In genomic region chr20:7171911-7172310, GRCh38 we compare ENCODE assay signal across 24 cellular contexts.
DNase-seq lines count a peak whose midpoint lies in the region; ATAC-seq and TF ChIP-seq lines count a peak whose summit lies in the region.
"Had no signal": no experiment of that assay in that cellular context is flagged by ENCODE, and none has a peak within 500 bp of the region (broad histone marks: within the 10 kb centered on the region; RNA-seq: fewer than 3 reads in every experiment).

No MANE protein-coding gene starts in this region.

- ATAC-seq in GM18867 (IDR thresholded peaks at IDR 0.05; ENCODE audit: unreplicated experiment) (no peak), GM18502 (IDR thresholded peaks at IDR 0.05; ENCODE audit: poor library complexity, unreplicated experiment) (no peak)
- ATAC-seq: esophagus mucosa, natural killer cell, right lobe of liver had no signal

- no peak for TF ChIP-seq CTCF in AG10803 (conservative IDR thresholded peaks at IDR 0.05; ENCODE audit: low read length)
- peak; percentile 10 for TF ChIP-seq CTCF in choroid plexus epithelial cell (conservative IDR thresholded peaks at IDR 0.05; ENCODE audit: low read depth, low read length)

- no peaks in the 10 kb centered on the region for H3K4me1 Mint-ChIP-seq in activated naive CD8-positive, alpha-beta T cell treated with anti-CD3 and anti-CD28 coated beads for 36 hours
- H3K4me1 Mint-ChIP-seq: activated CD4-positive, alpha-beta memory T cell treated with anti-CD3 and anti-CD28 coated beads, Interleukin-2, amount 10 ng/mL, durations not matched to agents 7 days and 5 days; B cell; IgD-negative memory B cell; natural killer cell had no signal

- H3K9me3 Mint-ChIP-seq in activated naive CD8-positive, alpha-beta T cell treated with anti-CD3 and anti-CD28 coated beads for 36 hours, result no peaks in the 10 kb centered on the region
- H3K9me3 Mint-ChIP-seq: activated CD4-positive, alpha-beta memory T cell treated with anti-CD3 and anti-CD28 coated beads, Interleukin-2, amount 10 ng/mL, durations not matched to agents 7 days and 5 days; natural killer cell had no signal

- no peak overlapping the region for H3K27ac Mint-ChIP-seq in activated naive CD8-positive, alpha-beta T cell treated with anti-CD3 and anti-CD28 coated beads for 36 hours
- H3K27ac Mint-ChIP-seq: activated CD4-positive, alpha-beta memory T cell treated with anti-CD3 and anti-CD28 coated beads, Interleukin-2, amount 10 ng/mL, durations not matched to agents 7 days and 5 days; B cell; IgD-negative memory B cell; natural killer cell had no signal

- no peak overlapping the region for H3K4me3 Mint-ChIP-seq in activated naive CD8-positive, alpha-beta T cell treated with anti-CD3 and anti-CD28 coated beads for 36 hours
- H3K4me3 Mint-ChIP-seq: activated CD4-positive, alpha-beta memory T cell treated with anti-CD3 and anti-CD28 coated beads, Interleukin-2, amount 10 ng/mL, durations not matched to agents 7 days and 5 days; B cell; IgD-negative memory B cell; natural killer cell had no signal

- H3K36me3 Mint-ChIP-seq in activated naive CD8-positive, alpha-beta T cell treated with anti-CD3 and anti-CD28 coated beads for 36 hours, result no peaks in the 10 kb centered on the region
- H3K36me3 Mint-ChIP-seq: IgD-negative memory B cell, natural killer cell had no signal

- H3K4me3 ChIP-seq in AG10803 (ENCODE audit: low read length), result no peak overlapping the region
- no peak overlapping the region for H3K4me3 ChIP-seq in choroid plexus epithelial cell (ENCODE audit: low read depth, low read length)
- H3K4me3 ChIP-seq: right lobe of liver, upper lobe of left lung had no signal

- no peaks in the 10 kb centered on the region for H3K27me3 Mint-ChIP-seq in activated naive CD8-positive, alpha-beta T cell treated with anti-CD3 and anti-CD28 coated beads for 36 hours
- H3K27me3 Mint-ChIP-seq: activated CD4-positive, alpha-beta memory T cell treated with anti-CD3 and anti-CD28 coated beads, Interleukin-2, amount 10 ng/mL, durations not matched to agents 7 days and 5 days; B cell; IgD-negative memory B cell had no signal

- DNase-seq in AG10803 (ENCODE audit: low read depth) (peak; percentile 6), RPMI7951 (ENCODE audit: low read depth) (peak; percentile 9), choroid plexus epithelial cell (ENCODE audit: low read depth) (peak; percentile 94), myocyte (ENCODE audit: low read depth) (peak; percentile 50), occipital lobe (lab: John Stamatoyannopoulos, UW) (no peak)
- DNase-seq in activated naive CD8-positive, alpha-beta T cell treated with anti-CD3 and anti-CD28 coated beads for 36 hours, result no peak
- DNase-seq: activated CD4-positive, alpha-beta memory T cell treated with anti-CD3 and anti-CD28 coated beads, Interleukin-2, amount 10 ng/mL, durations not matched to agents 7 days and 5 days; activated CD4-positive, CD25-positive, alpha-beta regulatory T cell; activated naive CD4-positive, alpha-beta T cell; activated T-cell treated with anti-CD3 and anti-CD28 coated beads for 4 hours; DMS79; effector CD4-positive, alpha-beta T cell; MM.1S; natural killer cell; NCI-H2171; NCI-H69; right lobe of liver; stimulated activated CD4-positive, alpha-beta T cell treated with anti-CD3 and anti-CD28 coated beads, Interleukin-15, amount 100 ng/mL, for 24 hours; upper lobe of left lung had no signal

Comparison
In these comparisons a context has a peak if more than half of its experiments do, and no peak if none do; other contexts are left out.
1. DNase-seq: peak in AG10803 (single experiment), RPMI7951 (single experiment), choroid plexus epithelial cell (single experiment) and myocyte (single experiment); none in activated naive CD8-positive, alpha-beta T cell treated with anti-CD3 and anti-CD28 coated beads for 36 hours (single experiment) and occipital lobe (single experiment).